ENCODE assay signal across 22 cellular contexts in the genomic region with DNA sequence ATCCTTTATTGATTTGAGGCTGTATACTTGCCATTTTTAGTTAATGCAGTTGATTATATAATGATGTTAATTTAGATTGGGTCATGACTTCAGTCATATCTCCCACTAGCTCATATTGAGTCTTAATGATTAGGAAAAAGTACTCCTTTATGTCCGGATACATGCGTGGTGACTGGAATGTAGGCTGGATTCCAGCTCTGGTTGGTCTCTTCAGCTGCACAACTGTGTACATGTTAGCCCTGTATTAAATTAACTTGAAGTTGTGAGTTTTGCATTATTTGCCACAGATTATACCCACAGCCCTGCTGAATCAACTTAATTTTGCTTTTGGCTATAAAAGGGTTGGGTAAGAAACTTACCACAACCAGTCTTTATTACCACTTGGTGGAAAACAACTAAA. TPM values are rescaled to one million over a fixed set of nuclear protein-coding genes. Genes with fewer than 3 reads are reported as not detected.
DNase-seq lines count a peak whose midpoint lies in the region; ATAC-seq and TF ChIP-seq lines count a peak whose summit lies in the region.
"Had no signal": no experiment of that assay in that cellular context is flagged by ENCODE, and none has a peak within 500 bp of the region (broad histone marks: within the 10 kb centered on the region; RNA-seq: fewer than 3 reads in every experiment).

No MANE protein-coding gene starts in this region.

- H3K27ac ChIP-seq in osteoblast (ENCODE audit: low read depth, low read length) (no peak overlapping the region), vagina (no peak overlapping the region)
- H3K27ac ChIP-seq: breast epithelium, gastroesophageal sphincter, tibial artery, WERI-Rb-1 had no signal

- intact Hi-C loops in vagina (cut with DNase I), result no loop called here

- H4K20me1 ChIP-seq in osteoblast (ENCODE audit: insufficient read depth, low read length), result peaks cover 14% of the 10 kb centered on the region

- CTCF ChIA-PET in WTC11 (lab: Charles Lee), result no interaction called here

- no peak overlapping the region for H3K4me3 Mint-ChIP-seq in activated T-cell treated with anti-CD3 and anti-CD28 coated beads, Interleukin-2, amount 50 U/mL, for 72 hours
- no peak overlapping the region for H3K4me3 Mint-ChIP-seq in WTC11
- H3K4me3 Mint-ChIP-seq: nephron progenitor cell; stimulated activated memory B cell treated with anti-CD40 and anti-IgM and Interleukin-4, amounts not matched to agents 10 μg/mL and 1 μg/mL and 100 μg/mL, for 72 hours; T-helper 1 cell treated with Interleukin-12 subunit alpha and Interleukin-12 subunit beta and Interleukin-4 antibody, amounts not matched to agents 30 μg/mL and 1 μg/mL, for 36 hours had no signal

- peaks cover 7 to 48% of the 10 kb centered on the region in 2 donors for H3K36me3 Mint-ChIP-seq in activated T-cell treated with anti-CD3 and anti-CD28 coated beads, Interleukin-2, amount 50 U/mL, for 72 hours (ENCODE audit: insufficient read depth in 2 of 2)
- H3K36me3 Mint-ChIP-seq in WTC11, result peaks cover 78% of the 10 kb centered on the region

- POLR2A ChIA-PET in WTC11 (lab: Charles Lee), result no interaction called here

- no peaks in the 10 kb centered on the region for H3K9me3 Mint-ChIP-seq in activated T-cell treated with anti-CD3 and anti-CD28 coated beads, Interleukin-2, amount 50 U/mL, for 72 hours
- H3K9me3 Mint-ChIP-seq in WTC11, result no peaks in the 10 kb centered on the region
- H3K9me3 Mint-ChIP-seq: nephron progenitor cell; stimulated activated memory B cell treated with anti-CD40 and anti-IgM and Interleukin-4, amounts not matched to agents 10 μg/mL and 1 μg/mL and 100 μg/mL, for 72 hours; T-helper 1 cell treated with Interleukin-12 subunit alpha and Interleukin-12 subunit beta and Interleukin-4 antibody, amounts not matched to agents 30 μg/mL and 1 μg/mL, for 36 hours had no signal

- H3K4me1 ChIP-seq in osteoblast (ENCODE audit: insufficient read depth, low read length) (peaks cover 5% of the 10 kb centered on the region), vagina (peaks cover 24% of the 10 kb centered on the region)
- H3K4me1 ChIP-seq: breast epithelium, tibial artery had no signal

- H3K27me3 ChIP-seq in osteoblast (ENCODE audit: insufficient read depth, low read length) (no peaks in the 10 kb centered on the region), vagina (no peaks in the 10 kb centered on the region)
- H3K27me3 ChIP-seq: breast epithelium, gastroesophageal sphincter, tibial artery had no signal

- no peak overlapping the region for H2AFZ ChIP-seq in osteoblast (ENCODE audit: low read length)

- H3K9me3 ChIP-seq in osteoblast (ENCODE audit: low read depth, low read length) (no peaks in the 10 kb centered on the region), vagina (no peaks in the 10 kb centered on the region)
- H3K9me3 ChIP-seq: breast epithelium, gastroesophageal sphincter, tibial artery had no signal

- no peak for ATAC-seq in activated T-cell treated with anti-CD3 and anti-CD28 coated beads, Interleukin-2, amount 50 U/mL, for 72 hours (replicated peaks in 1 of 2)
- no peak for ATAC-seq in WTC11
- ATAC-seq: gastroesophageal sphincter; stimulated activated memory B cell treated with anti-CD40 and anti-IgM and Interleukin-4, amounts not matched to agents 10 μg/mL and 1 μg/mL and 100 μg/mL, for 72 hours had no signal

- H3K27ac Mint-ChIP-seq in activated T-cell treated with anti-CD3 and anti-CD28 coated beads, Interleukin-2, amount 50 U/mL, for 72 hours, result peak overlapping the region; percentile 24
- peak overlapping the region; percentile 74; the same call in 1 of the 2 replicates for H3K27ac Mint-ChIP-seq in WTC11
- H3K27ac Mint-ChIP-seq: nephron progenitor cell; stimulated activated memory B cell treated with anti-CD40 and anti-IgM and Interleukin-4, amounts not matched to agents 10 μg/mL and 1 μg/mL and 100 μg/mL, for 72 hours; T-helper 1 cell treated with Interleukin-12 subunit alpha and Interleukin-12 subunit beta and Interleukin-4 antibody, amounts not matched to agents 30 μg/mL and 1 μg/mL, for 36 hours had no signal

- TF ChIP-seq POLR2A in vagina (IDR thresholded peaks at IDR 0.05), result no peak

- peaks cover 74% of the 10 kb centered on the region for H3K79me2 ChIP-seq in osteoblast (ENCODE audit: insufficient read depth, low read length)

- H3K4me2 ChIP-seq in osteoblast (ENCODE audit: insufficient read depth, low read length), result no peak overlapping the region

- peaks cover 34% of the 10 kb centered on the region for H3K4me1 Mint-ChIP-seq in activated T-cell treated with anti-CD3 and anti-CD28 coated beads, Interleukin-2, amount 50 U/mL, for 72 hours (ENCODE audit: low read depth)
- peaks cover 13% of the 10 kb centered on the region for H3K4me1 Mint-ChIP-seq in WTC11
- H3K4me1 Mint-ChIP-seq: nephron progenitor cell had no signal

- no peak overlapping the region for H3K4me3 ChIP-seq in osteoblast (ENCODE audit: insufficient read depth, low read length)
- no peak overlapping the region for H3K4me3 ChIP-seq in vagina
- H3K4me3 ChIP-seq: breast epithelium, gastroesophageal sphincter, lung, tibial artery had no signal

- no peak for DNase-seq in activated T-cell treated with anti-CD3 and anti-CD28 coated beads, Interleukin-2, amount 50 U/mL, for 72 hours
- no peak for DNase-seq in activated T-cell treated with anti-CD3 and anti-CD28 coated beads, Interleukin-2, amount 50 U/mL, for 48 hours
- DNase-seq in WTC11 (ENCODE audit: low spot score) (no peak), fibroblast of gingiva (ENCODE audit: low read depth) (peak; percentile 43), osteoblast (ENCODE audit: insufficient read length, low spot score, missing footprints) (peak; percentile 37), vagina (ENCODE audit: extremely low spot score in 2 of 2) (no peak), NCI-H187 (lab: John Stamatoyannopoulos, UW) (no peak), glomerular visceral epithelial cell (ENCODE audit: extremely low spot score) (no peak)
- DNase-seq: activated effector memory CD4-positive, alpha-beta T cell treated with anti-CD3 and anti-CD28 coated beads, Interleukin-2, amount 50 U/mL, for 16 hours; effector memory CD4-positive, alpha-beta T cell; MV-4-11; NCI-H2081 treated with DMSO at 0.1 percent for 48 hours; NCI-H510A; nephron progenitor cell; SHP77; tibial artery; WERI-Rb-1 had no signal

- H3K27me3 Mint-ChIP-seq in activated T-cell treated with anti-CD3 and anti-CD28 coated beads, Interleukin-2, amount 50 U/mL, for 72 hours (ENCODE audit: low read depth), result no peaks in the 10 kb centered on the region
- no peaks in the 10 kb centered on the region for H3K27me3 Mint-ChIP-seq in WTC11 (ENCODE audit: low read depth)
- H3K27me3 Mint-ChIP-seq: stimulated activated memory B cell treated with anti-CD40 and anti-IgM and Interleukin-4, amounts not matched to agents 10 μg/mL and 1 μg/mL and 100 μg/mL, for 72 hours had no signal

- TF ChIP-seq CTCF in WTC11 (IDR thresholded peaks at IDR 0.05) (no peak), osteoblast (IDR thresholded peaks at IDR 0.05; ENCODE audit: extremely low read depth, low read depth, low read length) (no peak), vagina (IDR thresholded peaks at IDR 0.05) (no peak)

- H3K36me3 ChIP-seq in osteoblast (ENCODE audit: insufficient read depth, low read length), result peaks cover 48% of the 10 kb centered on the region
- peaks cover 0 to 49% of the 10 kb centered on the region in 2 donors for H3K36me3 ChIP-seq in vagina
- H3K36me3 ChIP-seq: breast epithelium had no signal

TF ChIP-seq in WTC11, 78 proteins besides CTCF, POLR2A, EP300 and RAD21 (continues in another document):
- no peak for TF ChIP-seq ZNF232 (CRISPR knock-in tag; IDR thresholded peaks at IDR 0.05)
- TF ChIP-seq TEAD1 (CRISPR knock-in tag; IDR thresholded peaks at IDR 0.05), result no peak
- TF ChIP-seq ELF4 (CRISPR knock-in tag; IDR thresholded peaks at IDR 0.05; ENCODE audit: low read depth), result no peak
- TF ChIP-seq, protein P1, sequence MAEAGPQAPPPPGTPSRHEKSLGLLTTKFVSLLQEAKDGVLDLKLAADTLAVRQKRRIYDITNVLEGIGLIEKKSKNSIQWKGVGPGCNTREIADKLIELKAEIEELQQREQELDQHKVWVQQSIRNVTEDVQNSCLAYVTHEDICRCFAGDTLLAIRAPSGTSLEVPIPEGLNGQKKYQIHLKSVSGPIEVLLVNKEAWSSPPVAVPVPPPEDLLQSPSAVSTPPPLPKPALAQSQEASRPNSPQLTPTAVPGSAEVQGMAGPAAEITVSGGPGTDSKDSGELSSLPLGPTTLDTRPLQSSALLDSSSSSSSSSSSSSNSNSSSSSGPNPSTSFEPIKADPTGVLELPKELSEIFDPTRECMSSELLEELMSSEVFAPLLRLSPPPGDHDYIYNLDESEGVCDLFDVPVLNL (CRISPR knock-in tag; IDR thresholded peaks at IDR 0.05; ENCODE audit: borderline replicate concordance, low read depth), result no peak
- no peak for TF ChIP-seq ZBTB43 (CRISPR knock-in tag; IDR thresholded peaks at IDR 0.05)

RNA-seq across cellular contexts. Expression of gene MOB4, which starts 22.5 kb away (rescaled TPM):
- 10 to 100 TPM; 20.9 to 21.6 TPM for total RNA-seq in activated T-cell treated with anti-CD3 and anti-CD28 coated beads, Interleukin-2, amount 50 U/mL, for 72 hours
- total RNA-seq in WTC11 (2021) (40.8 to 55.7 TPM (median 47.8 TPM) in 3 replicates), osteoblast (26.4 and 33.3 TPM in 2 replicates), vagina (24.3 TPM)

RNA-seq across cellular contexts. Expression of gene HSPE1, which starts 38.2 kb away (rescaled TPM):
- 10 to 100 TPM; 64.9 to 75.0 TPM for total RNA-seq in activated T-cell treated with anti-CD3 and anti-CD28 coated beads, Interleukin-2, amount 50 U/mL, for 72 hours
- total RNA-seq in WTC11 (2021), result 333 to 372 TPM (median 366 TPM) in 3 replicates
- total RNA-seq in osteoblast, result 23.5 and 30.6 TPM in 2 replicates
- 39.0 TPM for total RNA-seq in vagina

RNA-seq across cellular contexts. Expression of gene HSPD1, which starts 38.8 kb away (rescaled TPM):
- total RNA-seq in activated T-cell treated with anti-CD3 and anti-CD28 coated beads, Interleukin-2, amount 50 U/mL, for 72 hours, result 100 to 1,000 TPM; 635 to 720 TPM
- total RNA-seq in WTC11 (2021) (995 to 1,024 TPM (median 1,000 TPM) in 3 replicates), osteoblast (117 and 121 TPM in 2 replicates), vagina (127 TPM)

Comparison
In these comparisons a context has a peak if more than half of its experiments do, and no peak if none do; other contexts are left out.
1. DNase-seq: peak in fibroblast of gingiva (single experiment) and osteoblast (single experiment); none in activated T-cell treated with anti-CD3 and anti-CD28 coated beads, Interleukin-2, amount 50 U/mL, for 72 hours (0 of 2), activated T-cell treated with anti-CD3 and anti-CD28 coated beads, Interleukin-2, amount 50 U/mL, for 48 hours (0 of 2), WTC11 (single experiment), vagina (0 of 2), NCI-H187 (0 of 2) and glomerular visceral epithelial cell (single experiment).